ENCODE assay signal across 1 cellular context in genomic region chr2:68750592-68751396, GRCh38.
TF ChIP-seq lines count a peak whose summit lies in the region.

No MANE protein-coding gene starts in this region.

TF ChIP-seq in K562, 482 proteins besides CTCF, POLR2A, EP300 and RAD21 (continued from another document):
- TF ChIP-seq SNAPC5 (CRISPR knock-in tag; IDR thresholded peaks at IDR 0.05) (no peak), ZFPM2 (CRISPR knock-in tag; IDR thresholded peaks at IDR 0.05) (no peak), NFIX (CRISPR knock-in tag; IDR thresholded peaks at IDR 0.05; ENCODE audit: low read depth) (no peak), STAT5B (CRISPR knock-in tag; IDR thresholded peaks at IDR 0.05) (no peak), RAD51 (IDR thresholded peaks at IDR 0.05; ENCODE audit: borderline replicate concordance, low read depth) (no peak), RNF219 (CRISPR knock-in tag; IDR thresholded peaks at IDR 0.05) (no peak), ZNF354B (CRISPR knock-in tag; IDR thresholded peaks at IDR 0.05) (no peak), KLF6 (CRISPR knock-in tag; IDR thresholded peaks at IDR 0.05; ENCODE audit: borderline replicate concordance) (no peak), MGA (IDR thresholded peaks at IDR 0.05) (no peak), TRIM25 (IDR thresholded peaks at IDR 0.05; ENCODE audit: borderline replicate concordance) (no peak), ZNF507 (tag; conservative IDR thresholded peaks at IDR 0.05) (no peak), TEAD4 (IDR thresholded peaks at IDR 0.05; ENCODE audit: low read length) (no peak), TEAD4 (CRISPR knock-in tag; IDR thresholded peaks at IDR 0.05; ENCODE audit: borderline replicate concordance) (no peak), SRF (CRISPR knock-in tag; IDR thresholded peaks at IDR 0.05) (no peak)
TF ChIP-seq in K562: peak in this region for 0.
